Comparison of ENCODE assay signal across 8 cellular contexts in the genomic region with DNA sequence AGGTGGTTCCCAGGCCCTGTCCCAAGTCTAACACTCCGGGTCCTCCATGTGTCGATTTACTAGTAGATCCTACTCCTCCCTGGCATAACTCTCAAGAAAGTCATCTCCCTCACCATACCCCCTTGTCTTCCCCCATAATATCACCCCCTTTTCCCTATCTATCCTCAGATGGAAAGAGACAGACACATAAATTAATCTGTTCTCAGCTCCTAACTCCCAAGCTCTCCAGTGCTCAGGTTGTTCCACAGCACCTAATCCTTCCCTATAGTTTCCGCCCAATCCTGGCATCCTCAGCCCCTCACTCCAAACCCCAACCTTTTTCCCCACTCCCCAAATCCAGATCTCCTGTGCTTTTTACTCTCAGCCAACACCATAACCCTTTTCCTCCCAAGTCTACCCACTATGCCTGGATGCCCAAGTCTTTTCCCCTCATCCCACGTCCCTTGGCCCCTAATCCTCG. TPM values are rescaled to one million over a fixed set of nuclear protein-coding genes. Genes with fewer than 3 reads are reported as not detected.
DNase-seq lines count a peak whose midpoint lies in the region; ATAC-seq and TF ChIP-seq lines count a peak whose summit lies in the region.

No MANE protein-coding gene starts in this region.

- TF ChIP-seq CTCF in GM12865 (IDR thresholded peaks at IDR 0.05; ENCODE audit: insufficient read depth, low read depth, low read length, missing control alignments) (no peak), fibroblast of mammary gland (conservative IDR thresholded peaks at IDR 0.05; ENCODE audit: control insufficient read depth, insufficient read depth, low read depth, low read length) (no peak)

- ATAC-seq in GM21786 (IDR thresholded peaks at IDR 0.05; ENCODE audit: unreplicated experiment) (no peak), GM18858 (IDR thresholded peaks at IDR 0.05; ENCODE audit: unreplicated experiment) (no peak)

- H3K4me1 ChIP-seq in SJCRH30: peaks cover 5% of the 10 kb centered on the region; the same call in 1 of the 2 replicates
- peaks cover 4% of the 10 kb centered on the region for H3K4me1 ChIP-seq in rectal smooth muscle tissue (ENCODE audit: control insufficient read depth, insufficient read depth, low read length)

- H3K36me3 ChIP-seq in SJCRH30 (no peaks in the 10 kb centered on the region), rectal smooth muscle tissue (ENCODE audit: control insufficient read depth, insufficient read depth, low read length) (no peaks in the 10 kb centered on the region)

- H3K9me3 ChIP-seq in SJCRH30 (replicated peaks): no peaks in the 10 kb centered on the region

- peak overlapping the region; percentile 79 for H3K4me3 ChIP-seq in GM12865 (ENCODE audit: low read depth, low read length)
- peak overlapping the region; percentile 97 for H3K4me3 ChIP-seq in SJCRH30
- peak overlapping the region; percentile 92 for H3K4me3 ChIP-seq in fibroblast of mammary gland (ENCODE audit: control insufficient read depth, low read depth, low read length)
- H3K4me3 ChIP-seq in rectal smooth muscle tissue (ENCODE audit: low read length): peak overlapping the region; percentile 98

- no peaks in the 10 kb centered on the region; the same call in 1 of the 2 replicates for H3K27me3 ChIP-seq in SJCRH30
- no peaks in the 10 kb centered on the region for H3K27me3 ChIP-seq in rectal smooth muscle tissue (ENCODE audit: control insufficient read depth, insufficient read depth, low read length)

- DNase-seq in GM12865 (ENCODE audit: low read depth) (no peak), SJCRH30 (no peak), fibroblast of mammary gland (ENCODE audit: low read depth) (no peak), SIG-M5 (lab: John Stamatoyannopoulos, UW) (no peak), GOT3 (lab: John Stamatoyannopoulos, UW) (no peak)

- H3K9ac ChIP-seq in rectal smooth muscle tissue (ENCODE audit: low read length): peak overlapping the region; percentile 99

- H3K27ac ChIP-seq in SJCRH30 (peak overlapping the region; percentile 55), rectal smooth muscle tissue (ENCODE audit: low read depth, low read length) (peak overlapping the region; percentile 91)

RNA-seq across cellular contexts. Expression of gene ILRUN, which starts 0.8 kb away (rescaled TPM):
- 41.4 and 43.3 TPM in 2 replicates for total RNA-seq in SJCRH30 (2014; rRNA removed; shearing (Covaris generic))
